In the genomic region with DNA sequence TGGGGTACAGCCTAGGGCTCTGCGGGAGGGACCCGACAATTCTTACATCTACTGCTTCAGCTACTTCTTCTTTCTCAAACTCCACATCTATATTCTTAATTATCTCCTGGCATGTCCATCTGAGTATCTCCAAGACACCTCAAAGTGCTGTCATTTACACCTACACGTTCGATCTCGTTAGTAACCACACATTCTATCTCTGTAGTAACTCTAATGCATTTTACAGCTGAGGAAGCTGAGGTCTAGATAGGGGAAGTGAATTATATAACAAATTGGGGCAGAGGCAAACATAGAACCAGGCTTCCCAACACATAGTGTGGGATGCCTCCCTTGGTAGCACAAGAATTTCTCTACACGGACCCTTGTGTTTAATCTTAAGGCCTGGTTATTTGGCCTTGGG, we compare ENCODE assay signal across 21 cellular contexts. TPM values are rescaled to one million over a fixed set of nuclear protein-coding genes. Genes with fewer than 3 reads are reported as not detected.
DNase-seq lines count a peak whose midpoint lies in the region; ATAC-seq, FAIRE-seq and TF ChIP-seq lines count a peak whose summit lies in the region.
"Had no signal": no experiment of that assay in that cellular context is flagged by ENCODE, and none has a peak within 500 bp of the region (broad histone marks: within the 10 kb centered on the region; RNA-seq: fewer than 3 reads in every experiment).

No MANE protein-coding gene starts in this region.

- H3K9me3 ChIP-seq in T-helper 17 cell (ENCODE audit: control insufficient read depth, low read length, poor library complexity, severe bottlenecking) = no peaks in the 10 kb centered on the region
- H3K9me3 ChIP-seq: gastroesophageal sphincter, pancreas, uterus had no signal

- H3K36me3 Mint-ChIP-seq in IgD-negative memory B cell (peaks cover 6% of the 10 kb centered on the region), T-helper 17 cell (ENCODE audit: low read depth) (peaks cover 7% of the 10 kb centered on the region)

- DNase-seq in CD1c-positive myeloid dendritic cell (ENCODE audit: extremely low spot score) = peak; percentile 71
- no peak for DNase-seq in T-helper 17 cell
- peak; percentile 39 for DNase-seq in medulla oblongata (ENCODE audit: extremely low spot score)
- no peak for DNase-seq in cerebellum (ENCODE audit: low spot score)
- DNase-seq in T-helper 2 cell = no peak
- DNase-seq in NCI-H1417 treated with DMSO at 0.1 percent for 48 hours (lab: John Stamatoyannopoulos, UW) = no peak
- DNase-seq in H54 (ENCODE audit: insufficient read length, low spot score) = no peak
- DNase-seq: activated CD4-positive, alpha-beta memory T cell treated with anti-CD3 and anti-CD28 coated beads, Interleukin-2, amount 10 ng/mL, durations not matched to agents 7 days and 5 days; activated naive CD8-positive, alpha-beta T cell treated with anti-CD3 and anti-CD28 coated beads, Interleukin-2, amount 50 U/mL, for 24 hours; activated T-cell treated with anti-CD3 and anti-CD28 coated beads, Interleukin-2, amount 50 U/mL, for 4 hours; dermis blood vessel endothelial cell; NCI-H146; NCI-H226; pancreas; stimulated activated CD4-positive, alpha-beta T cell treated with anti-CD3 and anti-CD28 coated beads, Interleukin-1b, Interleukin-23, amount 100 ng/mL, for 48 hours; substantia nigra; uterus; WERI-Rb-1 had no signal

- H3K9me3 Mint-ChIP-seq in IgD-negative memory B cell = no peaks in the 10 kb centered on the region
- H3K9me3 Mint-ChIP-seq: activated CD4-positive, alpha-beta memory T cell treated with anti-CD3 and anti-CD28 coated beads, Interleukin-2, amount 10 ng/mL, durations not matched to agents 7 days and 5 days; activated naive CD8-positive, alpha-beta T cell treated with anti-CD3 and anti-CD28 coated beads, Interleukin-2, amount 50 U/mL, for 24 hours; activated T-cell treated with anti-CD3 and anti-CD28 coated beads, Interleukin-2, amount 50 U/mL, for 4 hours had no signal

- H3K27ac Mint-ChIP-seq in IgD-negative memory B cell (peak overlapping the region; percentile 0 to 14 (median 1)), T-helper 17 cell (peak overlapping the region; percentile 94)
- H3K27ac Mint-ChIP-seq: activated CD4-positive, alpha-beta memory T cell treated with anti-CD3 and anti-CD28 coated beads, Interleukin-2, amount 10 ng/mL, durations not matched to agents 7 days and 5 days; activated naive CD8-positive, alpha-beta T cell treated with anti-CD3 and anti-CD28 coated beads, Interleukin-2, amount 50 U/mL, for 24 hours had no signal

- no peak for FAIRE-seq in H54 (lab: Jason Lieb, UNC)
- FAIRE-seq: pancreas had no signal

- H3K4me3 Mint-ChIP-seq in IgD-negative memory B cell (peak overlapping the region in 1 of 4 donors; percentile 1), T-helper 17 cell (peak overlapping the region; percentile 55)
- H3K4me3 Mint-ChIP-seq: activated CD4-positive, alpha-beta memory T cell treated with anti-CD3 and anti-CD28 coated beads, Interleukin-2, amount 10 ng/mL, durations not matched to agents 7 days and 5 days; activated naive CD8-positive, alpha-beta T cell treated with anti-CD3 and anti-CD28 coated beads, Interleukin-2, amount 50 U/mL, for 24 hours; activated T-cell treated with anti-CD3 and anti-CD28 coated beads, Interleukin-2, amount 50 U/mL, for 4 hours had no signal

- H3K4me1 Mint-ChIP-seq in IgD-negative memory B cell (peaks cover 11 to 24% (median 19%) of the 10 kb centered on the region in 3 donors), T-helper 17 cell (peaks cover 62% of the 10 kb centered on the region)

- ATAC-seq in T-helper 17 cell = peak; percentile 71
- ATAC-seq: activated naive CD8-positive, alpha-beta T cell treated with anti-CD3 and anti-CD28 coated beads, Interleukin-2, amount 50 U/mL, for 24 hours; activated T-cell treated with anti-CD3 and anti-CD28 coated beads, Interleukin-2, amount 50 U/mL, for 4 hours; gastroesophageal sphincter; HCT116 had no signal

- H3K27me3 Mint-ChIP-seq in IgD-negative memory B cell = no peaks in the 10 kb centered on the region
- H3K27me3 Mint-ChIP-seq in T-helper 17 cell = no peaks in the 10 kb centered on the region
- H3K27me3 Mint-ChIP-seq: activated CD4-positive, alpha-beta memory T cell treated with anti-CD3 and anti-CD28 coated beads, Interleukin-2, amount 10 ng/mL, durations not matched to agents 7 days and 5 days; activated naive CD8-positive, alpha-beta T cell treated with anti-CD3 and anti-CD28 coated beads, Interleukin-2, amount 50 U/mL, for 24 hours had no signal

- TF ChIP-seq POLR2A in H54 (IDR thresholded peaks at IDR 0.05; ENCODE audit: low read depth, low read length) = no peak

RNA-seq across cellular contexts. Expression of a gene that starts 27.6 kb away (rescaled TPM):
- polyA plus RNA-seq in IgD-negative memory B cell = 16.6 TPM
- total RNA-seq in T-helper 17 cell (10 to 100 TPM; 54.9 to 66.5 TPM), cerebellum (61.4 TPM)

Comparison
In these comparisons a context has a peak if more than half of its experiments do, and no peak if none do; other contexts are left out.
1. DNase-seq: peak in CD1c-positive myeloid dendritic cell (single experiment) and medulla oblongata (single experiment); none in T-helper 17 cell (0 of 3), cerebellum (single experiment), T-helper 2 cell (0 of 5), NCI-H1417 treated with DMSO at 0.1 percent for 48 hours (single experiment) and H54 (single experiment).